ENCODE assay signal across 8 cellular contexts in genomic region chr1:121097127-121097866, GRCh38.
DNase-seq lines count a peak whose midpoint lies in the region; ATAC-seq and TF ChIP-seq lines count a peak whose summit lies in the region.
"Not testable (repeated sequence)": the region's sequence is repeated elsewhere in the genome, so short reads cannot be mapped to it uniquely, and the experiment has no call there.

No MANE protein-coding gene starts in this region.

- peak; percentile 47 for DNase-seq in NCI-H1105 (lab: John Stamatoyannopoulos, UW)
- DNase-seq in T-helper 1 cell, result peak; percentile 57 to 84 (median 70)
- DNase-seq in activated naive CD8-positive, alpha-beta T cell treated with anti-CD3 and anti-CD28 coated beads, Interleukin-2, amount 10 ng/mL, durations not matched to agents 7 days and 5 days, result peak; percentile 92
- peak; percentile 71 to 90 (median 81) for DNase-seq in heart left ventricle
- DNase-seq in posterior cingulate gyrus, result peak; percentile 63 to 96 (median 79)
- DNase-seq in thyroid gland, result peak; percentile 82 to 87

- H3K4me3 Mint-ChIP-seq in activated naive CD8-positive, alpha-beta T cell treated with anti-CD3 and anti-CD28 coated beads, Interleukin-2, amount 10 ng/mL, durations not matched to agents 7 days and 5 days, result peak overlapping the region; percentile 58

- not testable (repeated sequence) for H3K27ac Mint-ChIP-seq in activated naive CD8-positive, alpha-beta T cell treated with anti-CD3 and anti-CD28 coated beads, Interleukin-2, amount 10 ng/mL, durations not matched to agents 7 days and 5 days

- intact Hi-C loops in heart left ventricle (cut with DNase I); posterior cingulate gyrus (cut with DNase I); thyroid gland (cut with DNase I): not testable (repeated sequence)

- not testable (repeated sequence) for H3K4me1 ChIP-seq in heart left ventricle, thyroid gland

- ATAC-seq in HG02763 (IDR thresholded peaks at IDR 0.05; ENCODE audit: unreplicated experiment) (peak; percentile 91), heart left ventricle (peak; percentile 74 to 96 (median 90))
- peak; percentile 95 for ATAC-seq in activated naive CD8-positive, alpha-beta T cell treated with anti-CD3 and anti-CD28 coated beads, Interleukin-2, amount 10 ng/mL, durations not matched to agents 7 days and 5 days (ENCODE audit: low read depth)

- H3K9me3 Mint-ChIP-seq in activated naive CD8-positive, alpha-beta T cell treated with anti-CD3 and anti-CD28 coated beads, Interleukin-2, amount 10 ng/mL, durations not matched to agents 7 days and 5 days, result not testable (repeated sequence)

- not testable (repeated sequence) for H3K36me3 Mint-ChIP-seq in activated naive CD8-positive, alpha-beta T cell treated with anti-CD3 and anti-CD28 coated beads, Interleukin-2, amount 10 ng/mL, durations not matched to agents 7 days and 5 days

- 0 to 1% (median 1%) methylated on average over 13 to 54 of the region's 69 CpGs for WGBS in heart left ventricle, 4 donors
- WGBS in thyroid gland, 2 donors, result 2% methylated on average over 10 of the region's 69 CpGs; no CpG with 5 or more reads in 1 of the 2 donors

- not testable (repeated sequence) for H3K27me3 ChIP-seq in heart left ventricle, thyroid gland

- POLR2A ChIA-PET in activated naive CD8-positive, alpha-beta T cell treated with anti-CD3 and anti-CD28 coated beads, Interleukin-2, amount 10 ng/mL, durations not matched to agents 7 days and 5 days (lab: Charles Lee), result not testable (repeated sequence)

- not testable (repeated sequence) for H3K36me3 ChIP-seq in heart left ventricle, thyroid gland

- H3K4me3 ChIP-seq in heart left ventricle, result peak overlapping the region; percentile 32 to 60 (median 51)
- H3K4me3 ChIP-seq in thyroid gland (replicated peaks in 1 of 3), result peak overlapping the region in 1 of 3 donors; percentile 27

- not testable (repeated sequence) for H3K9me3 ChIP-seq in heart left ventricle, thyroid gland

- TF ChIP-seq CTCF in GM12874 (IDR thresholded peaks at IDR 0.05; ENCODE audit: insufficient read depth, low read depth, low read length) (peak; percentile 67), heart left ventricle (IDR thresholded peaks at IDR 0.05) (peak; percentile 19 to 61 (median 46)), thyroid gland (IDR thresholded peaks at IDR 0.05) (peak; percentile 29 to 96 (median 46))

- H3K4me1 Mint-ChIP-seq in activated naive CD8-positive, alpha-beta T cell treated with anti-CD3 and anti-CD28 coated beads, Interleukin-2, amount 10 ng/mL, durations not matched to agents 7 days and 5 days, result not testable (repeated sequence)

- TF ChIP-seq POLR2A in heart left ventricle (IDR thresholded peaks at IDR 0.05), result not testable (repeated sequence)
- TF ChIP-seq POLR2A in thyroid gland (IDR thresholded peaks at IDR 0.05), result peak; percentile 26 to 76

- H3K27ac ChIP-seq in heart left ventricle (peak overlapping the region in 9 of 12 donors; percentile 32 to 64 (median 51)), thyroid gland (peak overlapping the region in 2 of 3 donors; percentile 45 to 74)

- not testable (repeated sequence) for H3K27me3 Mint-ChIP-seq in activated naive CD8-positive, alpha-beta T cell treated with anti-CD3 and anti-CD28 coated beads, Interleukin-2, amount 10 ng/mL, durations not matched to agents 7 days and 5 days
